ENCODE assay signal across 16 cellular contexts in genomic region chr3:58520403-58520784, GRCh38. TPM values are rescaled to one million over a fixed set of nuclear protein-coding genes. Genes with fewer than 3 reads are reported as not detected.
"Had no signal": no experiment of that assay in that cellular context is flagged by ENCODE, and none has a peak within 500 bp of the region (broad histone marks: within the 10 kb centered on the region; RNA-seq: fewer than 3 reads in every experiment).

No MANE protein-coding gene starts in this region.

- H3K4me3 ChIP-seq: esophagus muscularis mucosa, gastrocnemius medialis, ovary, right atrium auricular region, suprapubic skin, thyroid gland had no signal

- H3K9me3 ChIP-seq: esophagus muscularis mucosa, gastrocnemius medialis, ovary, right atrium auricular region, suprapubic skin, thyroid gland had no signal

- H3K9me3 Mint-ChIP-seq: immature natural killer cell, naive B cell had no signal

- H3K4me3 Mint-ChIP-seq: immature natural killer cell, naive B cell had no signal

- H3K27ac ChIP-seq: esophagus muscularis mucosa, gastrocnemius medialis, ovary, right atrium auricular region, suprapubic skin, thyroid gland had no signal

- H3K27ac Mint-ChIP-seq: immature natural killer cell had no signal

- H3K36me3 Mint-ChIP-seq: immature natural killer cell, naive B cell had no signal

- H3K4me1 ChIP-seq: gastrocnemius medialis, right atrium auricular region, thyroid gland had no signal

- DNase-seq: effector memory CD4-positive, alpha-beta T cell; gastrocnemius medialis; immature natural killer cell; left colon; left ventricle myocardium superior; naive B cell; ovary; small intestine; stimulated activated CD4-positive, alpha-beta T cell treated with anti-CD3 and anti-CD28 coated beads, Interleukin-12 subunit alpha, Interleukin-12 subunit beta, amount 100 ng/mL, for 4 hours; stimulated activated naive CD8-positive, alpha-beta T cell treated with anti-CD3 and anti-CD28 coated beads, Interleukin-15, Interleukin-2, amounts not matched to agents 100 U/mL and 50 U/mL, for 24 hours had no signal

- ATAC-seq: gastrocnemius medialis, left colon had no signal

- H3K36me3 ChIP-seq: ovary had no signal

- H3K27me3 ChIP-seq: esophagus muscularis mucosa, gastrocnemius medialis, ovary, right atrium auricular region, suprapubic skin, thyroid gland had no signal

- H3K27me3 Mint-ChIP-seq: naive B cell had no signal

- H3K4me1 Mint-ChIP-seq: immature natural killer cell, naive B cell had no signal

RNA-seq across cellular contexts. Expression of gene ACOX2, which starts 16.6 kb away (rescaled TPM):
- polyA plus RNA-seq: immature natural killer cell, neural cell had no signal

RNA-seq across cellular contexts. Expression of gene FAM107A, which starts 56.8 kb away (rescaled TPM):
- total RNA-seq: fibroblast of villous mesenchyme had no signal
- polyA plus RNA-seq: immature natural killer cell had no signal
